Comparison of ENCODE assay signal across 27 cellular contexts in genomic region chr14:44812672-44813071, GRCh38.
"Had no signal": no experiment of that assay in that cellular context is flagged by ENCODE, and none has a peak within 500 bp of the region (broad histone marks: within the 10 kb centered on the region; RNA-seq: fewer than 3 reads in every experiment).

No MANE protein-coding gene starts in this region.

- H3K9me3 ChIP-seq: body of pancreas, esophagus squamous epithelium had no signal

- H3K4me1 ChIP-seq: body of pancreas, esophagus squamous epithelium had no signal

- ATAC-seq: activated CD4-positive, CD25-positive, alpha-beta regulatory T cell treated with anti-CD3 and anti-CD28 coated beads, Interleukin-2, amount 50 U/mL, for 24 hours; activated naive CD4-positive, alpha-beta T cell treated with anti-CD3 and anti-CD28 coated beads, Interleukin-2, amount 50 U/mL, for 72 hours; activated T-cell treated with anti-CD3 and anti-CD28 coated beads, Interleukin-2, amount 50 U/mL, for 72 hours; body of pancreas; effector memory CD8-positive, alpha-beta T cell had no signal

- DNase-seq: activated B cell treated with CpG ODN at 0.5 μM for 24 hours; activated CD4-positive, alpha-beta memory T cell treated with anti-CD3 and anti-CD28 coated beads for 36 hours; activated CD4-positive, alpha-beta T cell treated with anti-CD3 and anti-CD28 coated beads for 48 hours; activated CD4-positive, alpha-beta T cell treated with anti-CD3 and anti-CD28 coated beads, Interleukin-2, amount 50 U/mL, for 1 hour; activated CD8-positive, alpha-beta memory T cell treated with anti-CD3 and anti-CD28 coated beads, Interleukin-2, amount 50 U/mL, for 48 hours; activated gamma-delta T cell; activated naive CD4-positive, alpha-beta T cell; activated naive CD4-positive, alpha-beta T cell treated with anti-CD3 and anti-CD28 coated beads, Interleukin-2, amount 10 ng/mL, durations not matched to agents 7 days and 5 days; activated naive CD8-positive, alpha-beta T cell treated with anti-CD3 and anti-CD28 coated beads, Interleukin-2, amount 10 ng/mL, durations not matched to agents 7 days and 5 days; activated T-cell treated with anti-CD3 and anti-CD28 coated beads for 4 hours; activated T-cell treated with anti-CD3 and anti-CD28 coated beads, Interleukin-2, amount 50 U/mL, for 24 hours; activated T-cell treated with anti-CD3 and anti-CD28 coated beads, Interleukin-2, amount 50 U/mL, for 72 hours; anterior cingulate cortex; body of pancreas; caudate nucleus; cortex of kidney; dermis blood vessel endothelial cell; effector CD4-positive, alpha-beta T cell; effector memory CD8-positive, alpha-beta T cell; esophagus squamous epithelium; foreskin melanocyte; head of caudate nucleus; T-helper 2 cell had no signal

- H3K4me3 ChIP-seq: body of pancreas, esophagus squamous epithelium had no signal

- H3K36me3 ChIP-seq: esophagus squamous epithelium had no signal

- H3K9me3 Mint-ChIP-seq: activated B cell treated with CpG ODN at 0.5 μM for 24 hours; activated CD4-positive, alpha-beta memory T cell treated with anti-CD3 and anti-CD28 coated beads for 36 hours; activated naive CD4-positive, alpha-beta T cell treated with anti-CD3 and anti-CD28 coated beads, Interleukin-2, amount 10 ng/mL, durations not matched to agents 7 days and 5 days; activated naive CD4-positive, alpha-beta T cell treated with anti-CD3 and anti-CD28 coated beads, Interleukin-2, amount 50 U/mL, for 72 hours; activated naive CD8-positive, alpha-beta T cell treated with anti-CD3 and anti-CD28 coated beads, Interleukin-2, amount 10 ng/mL, durations not matched to agents 7 days and 5 days; activated T-cell treated with anti-CD3 and anti-CD28 coated beads, Interleukin-2, amount 50 U/mL, for 24 hours; activated T-cell treated with anti-CD3 and anti-CD28 coated beads, Interleukin-2, amount 50 U/mL, for 72 hours; effector memory CD8-positive, alpha-beta T cell had no signal

- H3K4me3 Mint-ChIP-seq: activated B cell treated with CpG ODN at 0.5 μM for 24 hours; activated CD4-positive, alpha-beta memory T cell treated with anti-CD3 and anti-CD28 coated beads for 36 hours; activated naive CD4-positive, alpha-beta T cell treated with anti-CD3 and anti-CD28 coated beads, Interleukin-2, amount 10 ng/mL, durations not matched to agents 7 days and 5 days; activated naive CD8-positive, alpha-beta T cell treated with anti-CD3 and anti-CD28 coated beads, Interleukin-2, amount 10 ng/mL, durations not matched to agents 7 days and 5 days; activated T-cell treated with anti-CD3 and anti-CD28 coated beads, Interleukin-2, amount 50 U/mL, for 24 hours; activated T-cell treated with anti-CD3 and anti-CD28 coated beads, Interleukin-2, amount 50 U/mL, for 72 hours; effector memory CD8-positive, alpha-beta T cell had no signal

- H3K27ac Mint-ChIP-seq: activated B cell treated with CpG ODN at 0.5 μM for 24 hours; activated CD4-positive, alpha-beta memory T cell treated with anti-CD3 and anti-CD28 coated beads for 36 hours; activated naive CD4-positive, alpha-beta T cell treated with anti-CD3 and anti-CD28 coated beads, Interleukin-2, amount 10 ng/mL, durations not matched to agents 7 days and 5 days; activated naive CD4-positive, alpha-beta T cell treated with anti-CD3 and anti-CD28 coated beads, Interleukin-2, amount 50 U/mL, for 72 hours; activated naive CD8-positive, alpha-beta T cell treated with anti-CD3 and anti-CD28 coated beads, Interleukin-2, amount 10 ng/mL, durations not matched to agents 7 days and 5 days; activated T-cell treated with anti-CD3 and anti-CD28 coated beads, Interleukin-2, amount 50 U/mL, for 24 hours; effector memory CD8-positive, alpha-beta T cell had no signal

- H3K27ac ChIP-seq: body of pancreas, epithelial cell of prostate, esophagus squamous epithelium, VCaP had no signal

- H3K36me3 Mint-ChIP-seq: activated CD4-positive, alpha-beta memory T cell treated with anti-CD3 and anti-CD28 coated beads for 36 hours; activated naive CD4-positive, alpha-beta T cell treated with anti-CD3 and anti-CD28 coated beads, Interleukin-2, amount 10 ng/mL, durations not matched to agents 7 days and 5 days; activated naive CD4-positive, alpha-beta T cell treated with anti-CD3 and anti-CD28 coated beads, Interleukin-2, amount 50 U/mL, for 72 hours; activated naive CD8-positive, alpha-beta T cell treated with anti-CD3 and anti-CD28 coated beads, Interleukin-2, amount 10 ng/mL, durations not matched to agents 7 days and 5 days had no signal

- H3K27me3 ChIP-seq: body of pancreas, esophagus squamous epithelium had no signal

- H3K27me3 Mint-ChIP-seq: activated naive CD4-positive, alpha-beta T cell treated with anti-CD3 and anti-CD28 coated beads, Interleukin-2, amount 10 ng/mL, durations not matched to agents 7 days and 5 days had no signal

- H3K4me1 Mint-ChIP-seq: activated B cell treated with CpG ODN at 0.5 μM for 24 hours; activated naive CD4-positive, alpha-beta T cell treated with anti-CD3 and anti-CD28 coated beads, Interleukin-2, amount 10 ng/mL, durations not matched to agents 7 days and 5 days; activated naive CD8-positive, alpha-beta T cell treated with anti-CD3 and anti-CD28 coated beads, Interleukin-2, amount 10 ng/mL, durations not matched to agents 7 days and 5 days had no signal
